ENCODE assay signal across 8 cellular contexts in genomic region chr9:18438300-18438925, GRCh38. TPM values are rescaled to one million over a fixed set of nuclear protein-coding genes. Genes with fewer than 3 reads are reported as not detected.
DNase-seq lines count a peak whose midpoint lies in the region; ATAC-seq and TF ChIP-seq lines count a peak whose summit lies in the region.

No MANE protein-coding gene starts in this region.

- DNase-seq in GM03348 (ENCODE audit: low spot score) (peak; percentile 50), brain microvascular endothelial cell (peak; percentile 50), iPS DF 6.9 (ENCODE audit: low read depth, low spot score) (peak; percentile 33), sciatic nerve (ENCODE audit: low spot score) (peak; percentile 73), DMS114 treated with DMSO at 0.1 percent for 48 hours (lab: John Stamatoyannopoulos, UW; ENCODE audit: unreplicated experiment) (no peak), AML-193 (lab: John Stamatoyannopoulos, UW) (no peak), NCI-H1930 (lab: John Stamatoyannopoulos, UW) (no peak)

- no peaks in the 10 kb centered on the region for H3K9me3 ChIP-seq in iPS DF 6.9 (ENCODE audit: control insufficient read depth, insufficient read depth, low read length)

- 0 out of 2 replicates have a peak, but pooled peaks cover 1% of the 10 kb centered on the region for H3K4me1 ChIP-seq in iPS DF 6.9 (ENCODE audit: control insufficient read depth, insufficient read depth, low read length)

- ATAC-seq in sciatic nerve = peak; percentile 85
- ATAC-seq in GM21529 (IDR thresholded peaks at IDR 0.05; ENCODE audit: unreplicated experiment) = no peak

- intact Hi-C loops in sciatic nerve (cut with DNase I) = no loop called here

- H3K27ac ChIP-seq in brain microvascular endothelial cell = peak overlapping the region; percentile 80
- no peak overlapping the region for H3K27ac ChIP-seq in iPS DF 6.9 (ENCODE audit: low read length)

- H3K27me3 ChIP-seq in brain microvascular endothelial cell (replicated peaks) (no peaks in the 10 kb centered on the region), iPS DF 6.9 (ENCODE audit: control insufficient read depth, insufficient read depth, low read length) (no peaks in the 10 kb centered on the region)

- TF ChIP-seq CTCF in brain microvascular endothelial cell (IDR thresholded peaks at IDR 0.05; ENCODE audit: low read depth, low read length, missing control alignments) = peak; percentile 65

- WGBS in iPS DF 6.9 (ENCODE audit: insufficient coverage, insufficient read length) = no CpG with 5 or more reads among the region's 31 CpGs

- H3K36me3 ChIP-seq in brain microvascular endothelial cell (replicated peaks) (no peaks in the 10 kb centered on the region), iPS DF 6.9 (ENCODE audit: control insufficient read depth, insufficient read depth, low read length) (no peaks in the 10 kb centered on the region)

- in situ Hi-C loops in brain microvascular endothelial cell (cut with HindIII; ENCODE audit: low pct_ligation_motif_present, low sequenced_read_pairs) = loop anchor here (25.0 kb wide), 1 partner anchor 176 kb away; no protein-coding TSS in a partner anchor

- H3K4me3 ChIP-seq in brain microvascular endothelial cell (ENCODE audit: low read depth, low read length) (peak overlapping the region; percentile 53), iPS DF 6.9 (ENCODE audit: low read length) (no peak overlapping the region)

RNA-seq across cellular contexts. Expression of gene ADAMTSL1, which starts 35.5 kb away (rescaled TPM):
- total RNA-seq in sciatic nerve = 61.8 TPM

Comparison
In these comparisons a context has a peak if more than half of its experiments do, and no peak if none do; other contexts are left out.
1. DNase-seq: peak in GM03348 (single experiment), brain microvascular endothelial cell (single experiment), iPS DF 6.9 (single experiment) and sciatic nerve (single experiment); none in DMS114 treated with DMSO at 0.1 percent for 48 hours (single experiment), AML-193 (0 of 2) and NCI-H1930 (0 of 2).